Comparison of ENCODE assay signal across 1 cellular context in genomic region chr15:92653366-92653765, GRCh38.
TF ChIP-seq lines count a peak whose summit lies in the region.

No MANE protein-coding gene starts in this region.

TF ChIP-seq in GM12878, 131 proteins besides CTCF, POLR2A, EP300 and RAD21 (continued from another document):
- TF ChIP-seq MLLT1 (IDR thresholded peaks at IDR 0.05) = 0 out of 2 replicates have a peak, but pooled peaks have one; percentile 34
TF ChIP-seq in GM12878: peak in this region for 1.
